ENCODE assay signal across 1 cellular context in the genomic region with DNA sequence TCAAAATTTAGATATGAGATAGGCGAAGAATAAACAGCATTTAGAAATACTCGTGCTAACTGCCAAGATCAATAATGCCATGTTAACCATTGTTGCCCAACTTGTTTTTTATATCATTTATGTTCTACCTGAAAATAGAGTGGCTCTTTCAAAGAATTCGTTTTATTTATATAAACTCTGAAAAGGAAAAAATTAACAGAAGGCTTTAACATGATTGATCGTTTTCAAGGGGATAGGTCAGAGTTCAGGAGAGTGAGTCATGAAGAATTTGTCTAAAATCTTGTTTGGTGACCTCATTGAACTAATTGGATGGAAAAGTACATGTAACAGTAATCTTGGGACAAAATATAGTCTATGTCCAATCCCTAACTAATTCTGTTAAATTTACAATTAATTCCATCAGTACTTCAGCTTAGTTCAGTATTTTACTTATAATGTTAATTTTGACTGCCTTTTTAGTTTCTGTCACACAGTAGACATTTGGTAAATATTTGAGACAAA.
TF ChIP-seq lines count a peak whose summit lies in the region.

No MANE protein-coding gene starts in this region.

TF ChIP-seq in HepG2, 621 proteins besides CTCF, POLR2A, EP300 and RAD21 (continued from another document and continues in another):
- TF ChIP-seq SKI (IDR thresholded peaks at IDR 0.05; ENCODE audit: partially characterized antibody) (peak; percentile 54), ESRRA (CRISPR knock-in tag; IDR thresholded peaks at IDR 0.05; ENCODE audit: low read depth) (no peak), ZFP1 (CRISPR knock-in tag; IDR thresholded peaks at IDR 0.05) (peak; percentile 46; the same call in 1 of the 2 replicates), HNF4A (CRISPR knock-in tag; IDR thresholded peaks at IDR 0.05) (peak; percentile 51), ZNF337 (CRISPR knock-in tag; IDR thresholded peaks at IDR 0.05; ENCODE audit: borderline replicate concordance, low read depth) (no peak), ZNF619 (CRISPR knock-in tag; IDR thresholded peaks at IDR 0.05) (no peak), FOXA1 (IDR thresholded peaks at IDR 0.05) (no peak), FOXA1 (CRISPR knock-in tag; IDR thresholded peaks at IDR 0.05) (no peak), RCOR2 (CRISPR knock-in tag; IDR thresholded peaks at IDR 0.05) (no peak; the same call in 1 of the 2 replicates), CCAR2 (optimal IDR thresholded peaks at IDR 0.05; ENCODE audit: low read depth, low read length) (no peak), YEATS4 (CRISPR knock-in tag; IDR thresholded peaks at IDR 0.05; ENCODE audit: borderline replicate concordance) (no peak), IKZF1 (IDR thresholded peaks at IDR 0.05) (no peak), SMC3 (IDR thresholded peaks at IDR 0.05; ENCODE audit: low read length) (no peak), EZH2 (conservative IDR thresholded peaks at IDR 0.05; ENCODE audit: low read depth, low read length) (no peak), ELF1 (CRISPR knock-in tag; IDR thresholded peaks at IDR 0.05) (no peak), ZNF331 (CRISPR knock-in tag; IDR thresholded peaks at IDR 0.05) (no peak), ZNF567 (CRISPR knock-in tag; IDR thresholded peaks at IDR 0.05; ENCODE audit: borderline replicate concordance) (no peak), ZNF556 (CRISPR knock-in tag; IDR thresholded peaks at IDR 0.05; ENCODE audit: borderline replicate concordance) (no peak), KDM3A (CRISPR knock-in tag; IDR thresholded peaks at IDR 0.05; ENCODE audit: low read depth) (0 out of 2 replicates have a peak, but pooled peaks have one; percentile 24), ZNF816 (CRISPR knock-in tag; IDR thresholded peaks at IDR 0.05; ENCODE audit: borderline replicate concordance) (no peak), PHF20 (CRISPR knock-in tag; IDR thresholded peaks at IDR 0.05) (no peak), ZNF430 (CRISPR knock-in tag; IDR thresholded peaks at IDR 0.05) (no peak), IRF2 (CRISPR knock-in tag; IDR thresholded peaks at IDR 0.05) (peak; percentile 57; the same call in 1 of the 2 replicates), EEA1 (CRISPR knock-in tag; IDR thresholded peaks at IDR 0.05; ENCODE audit: borderline replicate concordance) (no peak), ZNF761 (CRISPR knock-in tag; conservative IDR thresholded peaks at IDR 0.05) (no peak), SRSF1 (optimal IDR thresholded peaks at IDR 0.05; ENCODE audit: low read depth, low read length) (no peak), HOXA5 (CRISPR knock-in tag; IDR thresholded peaks at IDR 0.05) (peak; percentile 97), ZNF124 (CRISPR knock-in tag; IDR thresholded peaks at IDR 0.05) (no peak), NKX3-1 (CRISPR knock-in tag; IDR thresholded peaks at IDR 0.05) (no peak), MBNL3 (CRISPR knock-in tag; conservative IDR thresholded peaks at IDR 0.05) (no peak), ZNF564 (CRISPR knock-in tag; IDR thresholded peaks at IDR 0.05) (no peak), ZNF143 (CRISPR knock-in tag; IDR thresholded peaks at IDR 0.05) (no peak), ZNF260 (CRISPR knock-in tag; IDR thresholded peaks at IDR 0.05; ENCODE audit: borderline replicate concordance, low read depth) (no peak), ZNF703 (CRISPR knock-in tag; IDR thresholded peaks at IDR 0.05; ENCODE audit: borderline replicate concordance) (no peak), DR1 (CRISPR knock-in tag; IDR thresholded peaks at IDR 0.05) (no peak)
- TF ChIP-seq, protein P1, sequence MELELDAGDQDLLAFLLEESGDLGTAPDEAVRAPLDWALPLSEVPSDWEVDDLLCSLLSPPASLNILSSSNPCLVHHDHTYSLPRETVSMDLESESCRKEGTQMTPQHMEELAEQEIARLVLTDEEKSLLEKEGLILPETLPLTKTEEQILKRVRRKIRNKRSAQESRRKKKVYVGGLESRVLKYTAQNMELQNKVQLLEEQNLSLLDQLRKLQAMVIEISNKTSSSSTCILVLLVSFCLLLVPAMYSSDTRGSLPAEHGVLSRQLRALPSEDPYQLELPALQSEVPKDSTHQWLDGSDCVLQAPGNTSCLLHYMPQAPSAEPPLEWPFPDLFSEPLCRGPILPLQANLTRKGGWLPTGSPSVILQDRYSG (CRISPR knock-in tag; IDR thresholded peaks at IDR 0.05): no peak
- TF ChIP-seq, protein P2, sequence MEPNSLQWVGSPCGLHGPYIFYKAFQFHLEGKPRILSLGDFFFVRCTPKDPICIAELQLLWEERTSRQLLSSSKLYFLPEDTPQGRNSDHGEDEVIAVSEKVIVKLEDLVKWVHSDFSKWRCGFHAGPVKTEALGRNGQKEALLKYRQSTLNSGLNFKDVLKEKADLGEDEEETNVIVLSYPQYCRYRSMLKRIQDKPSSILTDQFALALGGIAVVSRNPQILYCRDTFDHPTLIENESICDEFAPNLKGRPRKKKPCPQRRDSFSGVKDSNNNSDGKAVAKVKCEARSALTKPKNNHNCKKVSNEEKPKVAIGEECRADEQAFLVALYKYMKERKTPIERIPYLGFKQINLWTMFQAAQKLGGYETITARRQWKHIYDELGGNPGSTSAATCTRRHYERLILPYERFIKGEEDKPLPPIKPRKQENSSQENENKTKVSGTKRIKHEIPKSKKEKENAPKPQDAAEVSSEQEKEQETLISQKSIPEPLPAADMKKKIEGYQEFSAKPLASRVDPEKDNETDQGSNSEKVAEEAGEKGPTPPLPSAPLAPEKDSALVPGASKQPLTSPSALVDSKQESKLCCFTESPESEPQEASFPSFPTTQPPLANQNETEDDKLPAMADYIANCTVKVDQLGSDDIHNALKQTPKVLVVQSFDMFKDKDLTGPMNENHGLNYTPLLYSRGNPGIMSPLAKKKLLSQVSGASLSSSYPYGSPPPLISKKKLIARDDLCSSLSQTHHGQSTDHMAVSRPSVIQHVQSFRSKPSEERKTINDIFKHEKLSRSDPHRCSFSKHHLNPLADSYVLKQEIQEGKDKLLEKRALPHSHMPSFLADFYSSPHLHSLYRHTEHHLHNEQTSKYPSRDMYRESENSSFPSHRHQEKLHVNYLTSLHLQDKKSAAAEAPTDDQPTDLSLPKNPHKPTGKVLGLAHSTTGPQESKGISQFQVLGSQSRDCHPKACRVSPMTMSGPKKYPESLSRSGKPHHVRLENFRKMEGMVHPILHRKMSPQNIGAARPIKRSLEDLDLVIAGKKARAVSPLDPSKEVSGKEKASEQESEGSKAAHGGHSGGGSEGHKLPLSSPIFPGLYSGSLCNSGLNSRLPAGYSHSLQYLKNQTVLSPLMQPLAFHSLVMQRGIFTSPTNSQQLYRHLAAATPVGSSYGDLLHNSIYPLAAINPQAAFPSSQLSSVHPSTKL (CRISPR knock-in tag; IDR thresholded peaks at IDR 0.05): peak; percentile 91
- TF ChIP-seq, protein P3, sequence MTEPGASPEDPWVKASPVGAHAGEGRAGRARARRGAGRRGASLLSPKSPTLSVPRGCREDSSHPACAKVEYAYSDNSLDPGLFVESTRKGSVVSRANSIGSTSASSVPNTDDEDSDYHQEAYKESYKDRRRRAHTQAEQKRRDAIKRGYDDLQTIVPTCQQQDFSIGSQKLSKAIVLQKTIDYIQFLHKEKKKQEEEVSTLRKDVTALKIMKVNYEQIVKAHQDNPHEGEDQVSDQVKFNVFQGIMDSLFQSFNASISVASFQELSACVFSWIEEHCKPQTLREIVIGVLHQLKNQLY (CRISPR knock-in tag; IDR thresholded peaks at IDR 0.05): no peak; the same call in 1 of the 2 replicates
- TF ChIP-seq, protein P4, sequence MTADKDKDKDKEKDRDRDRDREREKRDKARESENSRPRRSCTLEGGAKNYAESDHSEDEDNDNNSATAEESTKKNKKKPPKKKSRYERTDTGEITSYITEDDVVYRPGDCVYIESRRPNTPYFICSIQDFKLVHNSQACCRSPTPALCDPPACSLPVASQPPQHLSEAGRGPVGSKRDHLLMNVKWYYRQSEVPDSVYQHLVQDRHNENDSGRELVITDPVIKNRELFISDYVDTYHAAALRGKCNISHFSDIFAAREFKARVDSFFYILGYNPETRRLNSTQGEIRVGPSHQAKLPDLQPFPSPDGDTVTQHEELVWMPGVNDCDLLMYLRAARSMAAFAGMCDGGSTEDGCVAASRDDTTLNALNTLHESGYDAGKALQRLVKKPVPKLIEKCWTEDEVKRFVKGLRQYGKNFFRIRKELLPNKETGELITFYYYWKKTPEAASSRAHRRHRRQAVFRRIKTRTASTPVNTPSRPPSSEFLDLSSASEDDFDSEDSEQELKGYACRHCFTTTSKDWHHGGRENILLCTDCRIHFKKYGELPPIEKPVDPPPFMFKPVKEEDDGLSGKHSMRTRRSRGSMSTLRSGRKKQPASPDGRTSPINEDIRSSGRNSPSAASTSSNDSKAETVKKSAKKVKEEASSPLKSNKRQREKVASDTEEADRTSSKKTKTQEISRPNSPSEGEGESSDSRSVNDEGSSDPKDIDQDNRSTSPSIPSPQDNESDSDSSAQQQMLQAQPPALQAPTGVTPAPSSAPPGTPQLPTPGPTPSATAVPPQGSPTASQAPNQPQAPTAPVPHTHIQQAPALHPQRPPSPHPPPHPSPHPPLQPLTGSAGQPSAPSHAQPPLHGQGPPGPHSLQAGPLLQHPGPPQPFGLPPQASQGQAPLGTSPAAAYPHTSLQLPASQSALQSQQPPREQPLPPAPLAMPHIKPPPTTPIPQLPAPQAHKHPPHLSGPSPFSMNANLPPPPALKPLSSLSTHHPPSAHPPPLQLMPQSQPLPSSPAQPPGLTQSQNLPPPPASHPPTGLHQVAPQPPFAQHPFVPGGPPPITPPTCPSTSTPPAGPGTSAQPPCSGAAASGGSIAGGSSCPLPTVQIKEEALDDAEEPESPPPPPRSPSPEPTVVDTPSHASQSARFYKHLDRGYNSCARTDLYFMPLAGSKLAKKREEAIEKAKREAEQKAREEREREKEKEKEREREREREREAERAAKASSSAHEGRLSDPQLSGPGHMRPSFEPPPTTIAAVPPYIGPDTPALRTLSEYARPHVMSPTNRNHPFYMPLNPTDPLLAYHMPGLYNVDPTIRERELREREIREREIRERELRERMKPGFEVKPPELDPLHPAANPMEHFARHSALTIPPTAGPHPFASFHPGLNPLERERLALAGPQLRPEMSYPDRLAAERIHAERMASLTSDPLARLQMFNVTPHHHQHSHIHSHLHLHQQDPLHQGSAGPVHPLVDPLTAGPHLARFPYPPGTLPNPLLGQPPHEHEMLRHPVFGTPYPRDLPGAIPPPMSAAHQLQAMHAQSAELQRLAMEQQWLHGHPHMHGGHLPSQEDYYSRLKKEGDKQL (CRISPR knock-in tag; IDR thresholded peaks at IDR 0.05; ENCODE audit: low read depth): peak; percentile 44; the same call in 1 of the 2 replicates
- TF ChIP-seq, protein P5, sequence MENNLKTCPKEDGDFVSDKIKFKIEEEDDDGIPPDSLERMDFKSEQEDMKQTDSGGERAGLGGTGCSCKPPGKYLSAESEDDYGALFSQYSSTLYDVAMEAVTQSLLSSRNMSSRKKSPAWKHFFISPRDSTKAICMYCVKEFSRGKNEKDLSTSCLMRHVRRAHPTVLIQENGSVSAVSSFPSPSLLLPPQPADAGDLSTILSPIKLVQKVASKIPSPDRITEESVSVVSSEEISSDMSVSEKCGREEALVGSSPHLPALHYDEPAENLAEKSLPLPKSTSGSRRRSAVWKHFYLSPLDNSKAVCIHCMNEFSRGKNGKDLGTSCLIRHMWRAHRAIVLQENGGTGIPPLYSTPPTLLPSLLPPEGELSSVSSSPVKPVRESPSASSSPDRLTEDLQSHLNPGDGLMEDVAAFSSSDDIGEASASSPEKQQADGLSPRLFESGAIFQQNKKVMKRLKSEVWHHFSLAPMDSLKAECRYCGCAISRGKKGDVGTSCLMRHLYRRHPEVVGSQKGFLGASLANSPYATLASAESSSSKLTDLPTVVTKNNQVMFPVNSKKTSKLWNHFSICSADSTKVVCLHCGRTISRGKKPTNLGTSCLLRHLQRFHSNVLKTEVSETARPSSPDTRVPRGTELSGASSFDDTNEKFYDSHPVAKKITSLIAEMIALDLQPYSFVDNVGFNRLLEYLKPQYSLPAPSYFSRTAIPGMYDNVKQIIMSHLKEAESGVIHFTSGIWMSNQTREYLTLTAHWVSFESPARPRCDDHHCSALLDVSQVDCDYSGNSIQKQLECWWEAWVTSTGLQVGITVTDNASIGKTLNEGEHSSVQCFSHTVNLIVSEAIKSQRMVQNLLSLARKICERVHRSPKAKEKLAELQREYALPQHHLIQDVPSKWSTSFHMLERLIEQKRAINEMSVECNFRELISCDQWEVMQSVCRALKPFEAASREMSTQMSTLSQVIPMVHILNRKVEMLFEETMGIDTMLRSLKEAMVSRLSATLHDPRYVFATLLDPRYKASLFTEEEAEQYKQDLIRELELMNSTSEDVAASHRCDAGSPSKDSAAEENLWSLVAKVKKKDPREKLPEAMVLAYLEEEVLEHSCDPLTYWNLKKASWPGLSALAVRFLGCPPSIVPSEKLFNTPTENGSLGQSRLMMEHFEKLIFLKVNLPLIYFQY (CRISPR knock-in tag; IDR thresholded peaks at IDR 0.05; ENCODE audit: borderline replicate concordance): no peak
- TF ChIP-seq, protein P6, sequence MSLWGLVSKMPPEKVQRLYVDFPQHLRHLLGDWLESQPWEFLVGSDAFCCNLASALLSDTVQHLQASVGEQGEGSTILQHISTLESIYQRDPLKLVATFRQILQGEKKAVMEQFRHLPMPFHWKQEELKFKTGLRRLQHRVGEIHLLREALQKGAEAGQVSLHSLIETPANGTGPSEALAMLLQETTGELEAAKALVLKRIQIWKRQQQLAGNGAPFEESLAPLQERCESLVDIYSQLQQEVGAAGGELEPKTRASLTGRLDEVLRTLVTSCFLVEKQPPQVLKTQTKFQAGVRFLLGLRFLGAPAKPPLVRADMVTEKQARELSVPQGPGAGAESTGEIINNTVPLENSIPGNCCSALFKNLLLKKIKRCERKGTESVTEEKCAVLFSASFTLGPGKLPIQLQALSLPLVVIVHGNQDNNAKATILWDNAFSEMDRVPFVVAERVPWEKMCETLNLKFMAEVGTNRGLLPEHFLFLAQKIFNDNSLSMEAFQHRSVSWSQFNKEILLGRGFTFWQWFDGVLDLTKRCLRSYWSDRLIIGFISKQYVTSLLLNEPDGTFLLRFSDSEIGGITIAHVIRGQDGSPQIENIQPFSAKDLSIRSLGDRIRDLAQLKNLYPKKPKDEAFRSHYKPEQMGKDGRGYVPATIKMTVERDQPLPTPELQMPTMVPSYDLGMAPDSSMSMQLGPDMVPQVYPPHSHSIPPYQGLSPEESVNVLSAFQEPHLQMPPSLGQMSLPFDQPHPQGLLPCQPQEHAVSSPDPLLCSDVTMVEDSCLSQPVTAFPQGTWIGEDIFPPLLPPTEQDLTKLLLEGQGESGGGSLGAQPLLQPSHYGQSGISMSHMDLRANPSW (CRISPR knock-in tag; IDR thresholded peaks at IDR 0.05; ENCODE audit: borderline replicate concordance): 0 out of 2 replicates have a peak, but pooled peaks have one; percentile 24
